ENCODE assay signal across 13 cellular contexts in genomic region chr11:12216542-12217422, GRCh38.
DNase-seq lines count a peak whose midpoint lies in the region; TF ChIP-seq lines count a peak whose summit lies in the region.
"Had no signal": no experiment of that assay in that cellular context is flagged by ENCODE, and none has a peak within 500 bp of the region (broad histone marks: within the 10 kb centered on the region; RNA-seq: fewer than 3 reads in every experiment).

No MANE protein-coding gene starts in this region.

- H2BK120ac ChIP-seq in neuronal stem cell (ENCODE audit: low read depth, low read length) = no peak overlapping the region

- TF ChIP-seq EP300 in suprapubic skin (IDR thresholded peaks at IDR 0.05) = no peak

- peaks cover 100% of the 10 kb centered on the region for H3K36me3 Mint-ChIP-seq in Caco-2 (ENCODE audit: insufficient read depth, unreplicated experiment)

- no peak overlapping the region for H3K4ac ChIP-seq in neuronal stem cell (ENCODE audit: low read length)

- H3K27ac ChIP-seq in coronary artery (peak overlapping the region; percentile 49 to 84), neuronal stem cell (replicated peaks; ENCODE audit: low read length) (no peak overlapping the region), A673 (ENCODE audit: low read depth, low read length, poor library complexity, severe bottlenecking) (no peak overlapping the region), suprapubic skin (no peak overlapping the region)

- no peak overlapping the region for H3K14ac ChIP-seq in neuronal stem cell (ENCODE audit: low read length)

- no TSS peak for BruUV-seq in Caco-2 (replicated peaks; lab: Mats Ljungman, UMichigan)
- no TSS peak for BruUV-seq in A673 (replicated peaks; lab: Mats Ljungman, UMichigan)

- H2AFZ ChIP-seq in neuronal stem cell (ENCODE audit: low read length) = no peak overlapping the region

- H3K79me1 ChIP-seq in neuronal stem cell (ENCODE audit: low read depth, low read length) = no peaks in the 10 kb centered on the region

- peak overlapping the region; percentile 15 for H3K18ac ChIP-seq in neuronal stem cell (ENCODE audit: low read length)

- H3K27ac Mint-ChIP-seq in Caco-2 (ENCODE audit: unreplicated experiment) = peak overlapping the region; percentile 91
- H3K27ac Mint-ChIP-seq: dendritic cell treated with granulocyte-macrophage colony-stimulating factor and Interleukin-4, amounts not matched to agents 40 ng/mL and 50 ng/mL, for 4 days had no signal

- peaks cover 61% of the 10 kb centered on the region for H3K4me1 Mint-ChIP-seq in Caco-2 (ENCODE audit: low read depth, unreplicated experiment)

- H2BK15ac ChIP-seq in neuronal stem cell (ENCODE audit: low read length) = no peak overlapping the region

- H3K27me3 Mint-ChIP-seq in Caco-2 (ENCODE audit: insufficient read depth, unreplicated experiment) = no peaks in the 10 kb centered on the region
- H3K27me3 Mint-ChIP-seq: dendritic cell treated with granulocyte-macrophage colony-stimulating factor and Interleukin-4, amounts not matched to agents 40 ng/mL and 50 ng/mL, for 4 days had no signal

- TF ChIP-seq POLR2A in suprapubic skin (IDR thresholded peaks at IDR 0.05) = no peak

- H3K9me3 Mint-ChIP-seq in Caco-2 (ENCODE audit: unreplicated experiment) = no peaks in the 10 kb centered on the region
- H3K9me3 Mint-ChIP-seq: dendritic cell treated with granulocyte-macrophage colony-stimulating factor and Interleukin-4, amounts not matched to agents 40 ng/mL and 50 ng/mL, for 4 days had no signal

- DNase-seq in Caco-2 = no peak
- peak; percentile 56 for DNase-seq in OCI-M1 (lab: John Stamatoyannopoulos, UW)
- no peak for DNase-seq in coronary artery (ENCODE audit: low spot score)
- DNase-seq in neuronal stem cell (ENCODE audit: low spot score) = no peak
- DNase-seq in A673 (ENCODE audit: low spot score) = no peak
- no peak for DNase-seq in suprapubic skin (ENCODE audit: low spot score in 2 of 2)
- no peak for DNase-seq in NCI-H1048 (lab: John Stamatoyannopoulos, UW)
- no peak for DNase-seq in 8988T
- DNase-seq: activated T-cell treated with anti-CD3 and anti-CD28 coated beads, Interleukin-2, amount 50 U/mL, for 1 hour; hippocampal formation; NK-92 treated with Interleukin-12 subunit alpha and Interleukin-12 subunit beta, amount 100 ng/mL, for 24 hours; T-helper 9 cell had no signal

- H3K23ac ChIP-seq in neuronal stem cell (ENCODE audit: low read depth, low read length, poor library complexity) = no peak overlapping the region

- H4K8ac ChIP-seq in neuronal stem cell (ENCODE audit: low read depth, low read length) = no peak overlapping the region

- WGBS in neuronal stem cell (ENCODE audit: extremely low coverage in 2 of 2, insufficient read length in 2 of 2, insufficient replicate concordance in 1 of 2), 2 donors = no CpG with 5 or more reads among the region's 12 CpGs
- 66% methylated on average over 11 of the region's 12 CpGs for WGBS in suprapubic skin

- H3K4me3 ChIP-seq in Caco-2 (ENCODE audit: low read depth, low read length) (no peak overlapping the region), coronary artery (no peak overlapping the region), neuronal stem cell (ENCODE audit: low read length in 2 of 2) (no peak overlapping the region), A673 (ENCODE audit: low read depth, low read length, poor library complexity, severe bottlenecking) (no peak overlapping the region), suprapubic skin (no peak overlapping the region)

- H3K4me1 ChIP-seq in Caco-2 (peaks cover 70% of the 10 kb centered on the region), neuronal stem cell (ENCODE audit: control insufficient read depth in 2 of 2, insufficient read depth in 1 of 2, low read depth in 1 of 2, low read length in 2 of 2) (peaks cover 9 to 16% of the 10 kb centered on the region in 2 donors), A673 (ENCODE audit: insufficient read depth, low read length, poor library complexity, severe bottlenecking) (no peaks in the 10 kb centered on the region), suprapubic skin (peaks cover 17% of the 10 kb centered on the region)

- TF ChIP-seq CTCF in Caco-2 (IDR thresholded peaks at IDR 0.05; ENCODE audit: insufficient read depth in 1 of 2, low read depth in 1 of 2, low read length in 1 of 2, severe bottlenecking in 1 of 2, unreplicated experiment in 1 of 2) (no peak), coronary artery (IDR thresholded peaks at IDR 0.05) (no peak), A673 (conservative IDR thresholded peaks at IDR 0.05; ENCODE audit: low read depth, low read length) (no peak), suprapubic skin (IDR thresholded peaks at IDR 0.05) (no peak)

- H2BK5ac ChIP-seq in neuronal stem cell (ENCODE audit: low read length) = no peak overlapping the region

- CTCF ChIA-PET in Caco-2 (lab: Charles Lee) (interaction anchor here (1.5 kb wide), 1 partner anchor 16 kb away, joined by 3 read pairs; no protein-coding TSS in a partner anchor), A673 (lab: Charles Lee) (no interaction called here)

- H3K36me3 ChIP-seq in Caco-2 (ENCODE audit: control insufficient read depth, insufficient read depth, low read length) (peaks cover 11% of the 10 kb centered on the region), neuronal stem cell (replicated peaks in 1 of 2; ENCODE audit: control insufficient read depth in 2 of 2, insufficient read depth in 2 of 2, low read length in 2 of 2) (no peaks in the 10 kb centered on the region), A673 (ENCODE audit: insufficient read depth, low read length, poor library complexity, severe bottlenecking) (no peaks in the 10 kb centered on the region), suprapubic skin (peaks cover 53% of the 10 kb centered on the region)

- H2AK5ac ChIP-seq in neuronal stem cell (ENCODE audit: low read depth, low read length) = no peak overlapping the region

- no peak overlapping the region for H3K4me3 Mint-ChIP-seq in Caco-2 (ENCODE audit: unreplicated experiment)
- H3K4me3 Mint-ChIP-seq: dendritic cell treated with granulocyte-macrophage colony-stimulating factor and Interleukin-4, amounts not matched to agents 40 ng/mL and 50 ng/mL, for 4 days had no signal

- no peak overlapping the region for H4K91ac ChIP-seq in neuronal stem cell (ENCODE audit: low read depth, low read length, poor library complexity)

- intact Hi-C loops in Caco-2 (cut with micrococcal nuclease; ENCODE audit: unreplicated experiment) (no loop called here), A673 (cut with micrococcal nuclease; ENCODE audit: unreplicated experiment) (no loop called here)

- H3K9me3 ChIP-seq in Caco-2 = no peaks in the 10 kb centered on the region
- H3K9me3 ChIP-seq in neuronal stem cell (replicated peaks in 1 of 2; ENCODE audit: control insufficient read depth in 2 of 2, insufficient read depth in 1 of 2, low read depth in 1 of 2, low read length in 2 of 2) = no peaks in the 10 kb centered on the region
- no peaks in the 10 kb centered on the region for H3K9me3 ChIP-seq in A673 (ENCODE audit: low read depth, low read length, poor library complexity, severe bottlenecking)
- no peaks in the 10 kb centered on the region for H3K9me3 ChIP-seq in suprapubic skin

- POLR2A ChIA-PET in Caco-2 (lab: Charles Lee) = no interaction called here
- POLR2A ChIA-PET in A673 (lab: Charles Lee; ENCODE audit: low non-redundant PET) = no interaction called here

- no peak overlapping the region for H3K9ac ChIP-seq in neuronal stem cell (ENCODE audit: low read depth, low read length, poor library complexity)

- no peak overlapping the region for H3K4me2 ChIP-seq in neuronal stem cell (ENCODE audit: insufficient read depth, low read length, poor library complexity, severe bottlenecking)

- H2BK12ac ChIP-seq in neuronal stem cell (ENCODE audit: low read length) = no peak overlapping the region

- H3K27me3 ChIP-seq in Caco-2 (replicated peaks; ENCODE audit: control insufficient read depth, insufficient read depth, low read length) (no peaks in the 10 kb centered on the region), neuronal stem cell (ENCODE audit: control insufficient read depth in 3 of 3, insufficient read depth in 3 of 3, low read depth in 1 of 3, low read length in 3 of 3) (peaks cover 0 to 4% (median 0%) of the 10 kb centered on the region in 3 experiments), A673 (replicated peaks; ENCODE audit: insufficient read depth, low read depth, low read length, poor library complexity) (no peaks in the 10 kb centered on the region), suprapubic skin (no peaks in the 10 kb centered on the region)

Comparison
In these comparisons a context has a peak if more than half of its experiments do, and no peak if none do; other contexts are left out.
1. H3K27ac ChIP-seq: peak in coronary artery (2 of 2); none in neuronal stem cell (single experiment), A673 (single experiment) and suprapubic skin (single experiment).